8 cellular contexts compared by ENCODE assay signal in genomic region chr5:77491783-77492652, GRCh38. TPM values are rescaled to one million over a fixed set of nuclear protein-coding genes. Genes with fewer than 3 reads are reported as not detected.
DNase-seq lines count a peak whose midpoint lies in the region; ATAC-seq and TF ChIP-seq lines count a peak whose summit lies in the region.

A gene with protein sequence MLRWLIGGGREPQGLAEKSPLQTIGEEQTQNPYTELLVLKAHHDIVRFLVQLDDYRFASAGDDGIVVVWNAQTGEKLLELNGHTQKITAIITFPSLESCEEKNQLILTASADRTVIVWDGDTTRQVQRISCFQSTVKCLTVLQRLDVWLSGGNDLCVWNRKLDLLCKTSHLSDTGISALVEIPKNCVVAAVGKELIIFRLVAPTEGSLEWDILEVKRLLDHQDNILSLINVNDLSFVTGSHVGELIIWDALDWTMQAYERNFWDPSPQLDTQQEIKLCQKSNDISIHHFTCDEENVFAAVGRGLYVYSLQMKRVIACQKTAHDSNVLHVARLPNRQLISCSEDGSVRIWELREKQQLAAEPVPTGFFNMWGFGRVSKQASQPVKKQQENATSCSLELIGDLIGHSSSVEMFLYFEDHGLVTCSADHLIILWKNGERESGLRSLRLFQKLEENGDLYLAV (minus strand): TSS chr5:77492316. CDS start chr5:77492220, 96 bp downstream.

- H3K36me3 ChIP-seq in OCI-LY7 (ENCODE audit: insufficient read depth, low read length): peaks cover 23% of the 10 kb centered on the region

- ATAC-seq in GM21515 (IDR thresholded peaks at IDR 0.05; ENCODE audit: unreplicated experiment): peak; percentile 82

- no peaks in the 10 kb centered on the region for H4K20me1 ChIP-seq in OCI-LY7 (ENCODE audit: insufficient read depth, low read length)

- intact Hi-C loops in OCI-LY7 (cut with micrococcal nuclease; ENCODE audit: unreplicated experiment): loop anchor here (1.0 to 2.0 kb wide), 4 partner anchors 284 to 624 kb away; partner anchors contain the start of genes TBCA and ZBED3

- BruUV-seq in OCI-LY7 (replicated peaks; lab: Mats Ljungman, UMichigan): no TSS peak

- H3K4me1 ChIP-seq in OCI-LY7 (ENCODE audit: insufficient read depth, low read length, poor library complexity, severe bottlenecking) (peaks cover 20% of the 10 kb centered on the region), mononuclear cell (ENCODE audit: insufficient read depth, low read length) (peaks cover 9% of the 10 kb centered on the region)

- H3K27ac ChIP-seq in OCI-LY7 (ENCODE audit: low read depth, low read length, poor library complexity, severe bottlenecking): peak within 1 kb of the TSS; percentile 87

- peak; percentile 83 for TF ChIP-seq CTCF in OCI-LY7 (conservative IDR thresholded peaks at IDR 0.05; ENCODE audit: low read length)

- H3K9me2 ChIP-seq in OCI-LY7 (ENCODE audit: insufficient read depth, low read length): no peaks in the 10 kb centered on the region

- peaks cover 30% of the 10 kb centered on the region for H3K79me2 ChIP-seq in OCI-LY7 (ENCODE audit: insufficient read depth, low read depth, low read length)

- H3K4me3 ChIP-seq in OCI-LY7 (ENCODE audit: low read depth, low read length, poor library complexity, severe bottlenecking): peak within 1 kb of the TSS; percentile 92
- H3K4me3 ChIP-seq in mononuclear cell (ENCODE audit: low read length): peak within 1 kb of the TSS; percentile 88

- peaks cover 10% of the 10 kb centered on the region for H3K27me3 ChIP-seq in mononuclear cell (ENCODE audit: insufficient read depth, low read length)

- POLR2A ChIA-PET in OCI-LY7 (lab: Charles Lee): interaction anchor here (0.7 to 1.8 kb wide), 8 partner anchors 10 to 622 kb away, joined by 3 to 5 read pairs (median 4); no protein-coding TSS in a partner anchor

- H3K9me3 ChIP-seq in OCI-LY7 (ENCODE audit: low read length) (no peaks in the 10 kb centered on the region), mononuclear cell (ENCODE audit: low read depth, low read length) (no peaks in the 10 kb centered on the region)

- CTCF ChIA-PET in OCI-LY7 (lab: Charles Lee; ENCODE audit: unreplicated experiment): interaction anchor here (0.6 to 1.4 kb wide), 3 partner anchors 25 to 621 kb away, joined by 3 to 4 read pairs (median 3); no protein-coding TSS in a partner anchor

- peak within 1 kb of the TSS; percentile 90 for H2AFZ ChIP-seq in OCI-LY7 (ENCODE audit: low read length)

- DNase-seq in DMS114 treated with DMSO at 0.1 percent for 48 hours (lab: John Stamatoyannopoulos, UW; ENCODE audit: unreplicated experiment) (peak; percentile 76), HuH-7 (ENCODE audit: low spot score) (peak; percentile 87), OCI-LY7 (ENCODE audit: low spot score) (peak; percentile 92), activated T-cell treated with anti-CD3 and anti-CD28 coated beads for 1 hour (ENCODE audit: low read depth) (peak; percentile 82), epidermal melanocyte (ENCODE audit: insufficient read length, low spot score) (peak; percentile 86)
- peak; percentile 71 to 73 for DNase-seq in stimulated activated CD8-positive, alpha-beta memory T cell treated with anti-CD3 and anti-CD28 coated beads, Interleukin-4, amount 100 ng/mL, for 1 hour (ENCODE audit: low read depth in 2 of 2, low spot score in 1 of 2)

- peak within 1 kb of the TSS; percentile 85 for H3K4me2 ChIP-seq in OCI-LY7 (ENCODE audit: low read length)

RNA-seq across cellular contexts. Expression of the gene that starts here (rescaled TPM):
- 47.0 and 75.1 TPM in 2 replicates for total RNA-seq in OCI-LY7 (2014; rRNA removed; shearing (Covaris generic))
- total RNA-seq in OCI-LY7 (2022) (80.2 and 92.0 TPM in 2 replicates), mononuclear cell (30.0 TPM)

Comparison
In these comparisons a context has a peak if more than half of its experiments do, and no peak if none do; other contexts are left out.
1. Peak in every context shown above with its lines: DNase-seq, ATAC-seq, H3K4me3 ChIP-seq and H3K27ac ChIP-seq.